Comparison of ENCODE assay signal across 8 cellular contexts in genomic region chr5:168290902-168291280, GRCh38. TPM values are rescaled to one million over a fixed set of nuclear protein-coding genes. Genes with fewer than 3 reads are reported as not detected.
DNase-seq lines count a peak whose midpoint lies in the region; ATAC-seq and TF ChIP-seq lines count a peak whose summit lies in the region.

No MANE protein-coding gene starts in this region.

- H3K4me2 ChIP-seq in GM23338: peak overlapping the region; percentile 72

- peak overlapping the region; percentile 88 for H2AFZ ChIP-seq in GM23338

- H3K9me3 Mint-ChIP-seq in GM23338 (no peaks in the 10 kb centered on the region; the same call in 1 of the 3 replicates), T-cell (peaks cover 0 to 2% (median 0%) of the 10 kb centered on the region in 3 donors), progenitor cell of endocrine pancreas (ENCODE audit: low read depth) (no peaks in the 10 kb centered on the region)

- H4K20me1 ChIP-seq in GM23338 (replicated peaks; ENCODE audit: insufficient read depth): peaks cover 13% of the 10 kb centered on the region; the same call in 1 of the 2 replicates

- no peaks in the 10 kb centered on the region for H3K27me3 ChIP-seq in GM23338 (ENCODE audit: insufficient read depth)

- H3K4me3 ChIP-seq in GM23338 (peak overlapping the region; percentile 56), fibroblast of pulmonary artery (replicated peaks; ENCODE audit: low read depth, low read length) (peak overlapping the region; percentile 51)

- H3F3A ChIP-seq in GM23338 (replicated peaks; ENCODE audit: low read depth): no peaks in the 10 kb centered on the region; the same call in 1 of the 2 replicates

- H3K27ac ChIP-seq in GM23338 (ENCODE audit: low read depth): no peak overlapping the region

- peaks cover 15% of the 10 kb centered on the region for H3K27me3 Mint-ChIP-seq in GM23338 (ENCODE audit: insufficient read depth, low read depth, poor library complexity)
- H3K27me3 Mint-ChIP-seq in T-cell: peaks cover 27 to 49% of the 10 kb centered on the region in 2 donors
- H3K27me3 Mint-ChIP-seq in progenitor cell of endocrine pancreas: no peaks in the 10 kb centered on the region

- H3K27ac Mint-ChIP-seq in GM23338 (0 out of 2 replicates have a peak overlapping the region, but pooled peaks have one; percentile 52), T-cell (no peak overlapping the region), progenitor cell of endocrine pancreas (peak overlapping the region; percentile 96)

- H3K79me2 ChIP-seq in GM23338 (replicated peaks; ENCODE audit: insufficient read depth): peaks cover 28% of the 10 kb centered on the region

- POLR2A ChIA-PET in T-cell (lab: Charles Lee): no interaction called here

- H3K36me3 Mint-ChIP-seq in GM23338 (ENCODE audit: low read depth) (0 out of 3 replicates have a peak, but pooled peaks cover 2% of the 10 kb centered on the region), T-cell (no peaks in the 10 kb centered on the region), progenitor cell of endocrine pancreas (ENCODE audit: insufficient read depth) (no peaks in the 10 kb centered on the region)

- H3K36me3 ChIP-seq in GM23338 (ENCODE audit: insufficient read depth): no peaks in the 10 kb centered on the region

- ATAC-seq in GM23338 (no peak), T-cell (replicated peaks in 1 of 4) (no peak), GM18861 (IDR thresholded peaks at IDR 0.05; ENCODE audit: unreplicated experiment) (no peak)

- H3K4me1 Mint-ChIP-seq in GM23338: peaks cover 65% of the 10 kb centered on the region
- peaks cover 0 to 20% (median 19%) of the 10 kb centered on the region in 3 donors for H3K4me1 Mint-ChIP-seq in T-cell
- peaks cover 42% of the 10 kb centered on the region for H3K4me1 Mint-ChIP-seq in progenitor cell of endocrine pancreas (ENCODE audit: low read depth)

- H3K4me3 Mint-ChIP-seq in GM23338 (peak overlapping the region; percentile 89), T-cell (peak overlapping the region; percentile 62 to 71 (median 65)), progenitor cell of endocrine pancreas (ENCODE audit: low read depth) (peak overlapping the region; percentile 85)

- no peaks in the 10 kb centered on the region for H3K9me2 ChIP-seq in GM23338 (ENCODE audit: insufficient read depth)

- peaks cover 32% of the 10 kb centered on the region for H3K4me1 ChIP-seq in GM23338 (ENCODE audit: insufficient read depth)

- CTCF ChIA-PET in T-cell (lab: Charles Lee): no interaction called here

- TF ChIP-seq CTCF in GM23338 (conservative IDR thresholded peaks at IDR 0.05; ENCODE audit: low read depth in 2 of 2): no peak
- TF ChIP-seq CTCF in fibroblast of pulmonary artery (IDR thresholded peaks at IDR 0.05; ENCODE audit: low read length, missing control alignments): no peak
- no peak for TF ChIP-seq CTCF in progenitor cell of endocrine pancreas (IDR thresholded peaks at IDR 0.05; ENCODE audit: unreplicated experiment)

- DNase-seq in GM23338 (ENCODE audit: low spot score) (peak; percentile 52), T-cell (no peak), fibroblast of pulmonary artery (ENCODE audit: low read depth) (no peak), progenitor cell of endocrine pancreas (ENCODE audit: low spot score, unreplicated experiment) (no peak), NCI-H2196 (lab: John Stamatoyannopoulos, UW; ENCODE audit: unreplicated experiment) (no peak), ecto neural progenitor cell (ENCODE audit: low spot score) (no peak), NCI-H345 treated with DMSO at 0.1 percent for 48 hours (lab: John Stamatoyannopoulos, UW; ENCODE audit: unreplicated experiment) (no peak)

TF ChIP-seq in GM23338, 12 proteins besides CTCF, POLR2A, EP300 and RAD21 (continues in another document):
- no peak for TF ChIP-seq REST (IDR thresholded peaks at IDR 0.05; ENCODE audit: unreplicated experiment)
- TF ChIP-seq ETS1 (IDR thresholded peaks at IDR 0.05): no peak
- TF ChIP-seq CREB1 (CRISPR knock-in tag; IDR thresholded peaks at IDR 0.05; ENCODE audit: low read depth): no peak
- TF ChIP-seq STAT1 (IDR thresholded peaks at IDR 0.05; ENCODE audit: unreplicated experiment): no peak
- no peak for TF ChIP-seq ZNF331 (CRISPR knock-in tag; IDR thresholded peaks at IDR 0.05; ENCODE audit: low read depth)
- TF ChIP-seq JUNB (IDR thresholded peaks at IDR 0.05; ENCODE audit: unreplicated experiment): no peak
- TF ChIP-seq POLR2AphosphoS5 (IDR thresholded peaks at IDR 0.05; ENCODE audit: low read depth): no peak
- TF ChIP-seq ZNF114 (CRISPR knock-in tag; IDR thresholded peaks at IDR 0.05): no peak
- TF ChIP-seq EZH2phosphoT487 (IDR thresholded peaks at IDR 0.05; ENCODE audit: unreplicated experiment): no peak
- no peak for TF ChIP-seq EZH2 (IDR thresholded peaks at IDR 0.05; ENCODE audit: low read depth, unreplicated experiment)
- TF ChIP-seq NANOG (IDR thresholded peaks at IDR 0.05; ENCODE audit: borderline replicate concordance): no peak

RNA-seq across cellular contexts. Expression of gene WWC1, which starts 0.6 kb away (rescaled TPM):
- 27.8 and 33.2 TPM in 2 replicates for total RNA-seq in GM23338 (2014; rRNA removed; shearing (Covaris generic))
- 23.6 and 25.4 TPM in 2 replicates for polyA plus RNA-seq in GM23338 (2016; fragmentation: Nextera tagmentation; extraction: Ambion mirVana)
- total RNA-seq in T-cell (1 to 10 TPM in 3 of 5 donors, under 1 TPM in 2; 0.83 to 2.0 (median 1.6) TPM), progenitor cell of endocrine pancreas (62.3 and 70.3 TPM in 2 replicates)

Comparison
In these comparisons a context has a peak if more than half of its experiments do, and no peak if none do; other contexts are left out.
1. H3K27ac Mint-ChIP-seq: peak in GM23338 (single experiment) and progenitor cell of endocrine pancreas (single experiment); none in T-cell (0 of 2).
2. Peak in every context shown above with its lines, with median percentiles within 50 percentile points of each other: H3K4me3 Mint-ChIP-seq.